ENCODE assay signal across 8 cellular contexts in genomic region chr15:41989573-41990242, GRCh38. TPM values are rescaled to one million over a fixed set of nuclear protein-coding genes. Genes with fewer than 3 reads are reported as not detected.
DNase-seq lines count a peak whose midpoint lies in the region; ATAC-seq and TF ChIP-seq lines count a peak whose summit lies in the region.
"Had no signal": no experiment of that assay in that cellular context is flagged by ENCODE, and none has a peak within 500 bp of the region (broad histone marks: within the 10 kb centered on the region; RNA-seq: fewer than 3 reads in every experiment).

No MANE protein-coding gene starts in this region.

- H4K5ac ChIP-seq in IMR-90 (ENCODE audit: low read depth, low read length), result no peak overlapping the region

- no peak for TF ChIP-seq POLR2A in IMR-90 (IDR thresholded peaks at IDR 0.05; ENCODE audit: low read depth, low read length)

- H2AK9ac ChIP-seq in IMR-90 (replicated peaks; ENCODE audit: low read depth, low read length, poor library complexity), result peak overlapping the region; percentile 53

- peaks cover 33% of the 10 kb centered on the region; the same call in 1 of the 2 replicates for H3K27me3 ChIP-seq in IMR-90 (ENCODE audit: control insufficient read depth, insufficient read depth, low read length)

- H3K9me1 ChIP-seq in IMR-90 (ENCODE audit: insufficient read depth, low read length), result no peaks in the 10 kb centered on the region

- H4K20me1 ChIP-seq in IMR-90 (ENCODE audit: insufficient read depth, low read length), result no peaks in the 10 kb centered on the region

- H3K56ac ChIP-seq in IMR-90 (ENCODE audit: extremely low read depth, insufficient read depth, low read length), result no peak overlapping the region

- CTCF ChIA-PET in IMR-90 (lab: Yijun Ruan, JAX), result interaction anchor here (0.7 to 1.2 kb wide), 5 partner anchors 9 to 73 kb away, joined by 3 to 4 read pairs (median 3); no protein-coding TSS in a partner anchor

- H2BK15ac ChIP-seq in IMR-90 (ENCODE audit: low read depth, low read length), result no peak overlapping the region

- no peak overlapping the region for H3K9ac ChIP-seq in IMR-90 (ENCODE audit: low read depth, low read length)

- ATAC-seq in IMR-90 (ENCODE audit: low read depth), result peak; percentile 100
- peak; percentile 95 for ATAC-seq in Right ventricle myocardium superior (ENCODE audit: poor library complexity)

- no peak overlapping the region for H2BK20ac ChIP-seq in IMR-90 (ENCODE audit: low read depth, low read length)

- no TSS peak for BruUV-seq in IMR-90 (replicated peaks; lab: Mats Ljungman, UMichigan)

- TF ChIP-seq CTCF in GM12872 (IDR thresholded peaks at IDR 0.05; ENCODE audit: insufficient read depth, low read depth, low read length), result peak; percentile 100
- peak; percentile 96 for TF ChIP-seq CTCF in IMR-90 (conservative IDR thresholded peaks at IDR 0.05; ENCODE audit: low read depth, low read length)

- H3K18ac ChIP-seq in IMR-90 (ENCODE audit: low read depth, low read length), result no peak overlapping the region

- no peak overlapping the region for H4K91ac ChIP-seq in IMR-90 (ENCODE audit: insufficient read depth, low read depth, low read length)

- no peak overlapping the region for H3K4me2 ChIP-seq in IMR-90 (ENCODE audit: low read depth, low read length)

- no peak overlapping the region for H2AK5ac ChIP-seq in IMR-90 (ENCODE audit: low read depth, low read length)

- whole genome bisulfite sequencing in IMR-90 (ENCODE audit: extremely low coverage in 2 of 2, insufficient read length in 1 of 2), 2 experiments, result 0% methylated on average over 4 of the region's 9 CpGs; no CpG with 5 or more reads in 1 of the 2 experiments

- H4K8ac ChIP-seq in IMR-90 (ENCODE audit: low read depth in 2 of 2, low read length in 2 of 2), result no peak overlapping the region

- no peak overlapping the region for H3K4me3 ChIP-seq in IMR-90 (ENCODE audit: insufficient read depth, low read depth, low read length)

- no peaks in the 10 kb centered on the region for H3K4me1 ChIP-seq in IMR-90 (ENCODE audit: control insufficient read depth, insufficient read depth, low read length)

- H3K23ac ChIP-seq in IMR-90 (ENCODE audit: low read depth, low read length), result no peak overlapping the region

- H3K9me3 ChIP-seq in IMR-90 (ENCODE audit: control insufficient read depth, insufficient read depth, low read length), result no peaks in the 10 kb centered on the region

- no peak overlapping the region for H3K4ac ChIP-seq in IMR-90 (ENCODE audit: low read depth, low read length)

- POLR2A ChIA-PET in IMR-90 (lab: Charles Lee; ENCODE audit: unreplicated experiment), result no interaction called here

- intact Hi-C loops in IMR-90 (cut with micrococcal nuclease) (loop anchor here (1.0 kb wide), 3 partner anchors 70 to 148 kb away; no protein-coding TSS in a partner anchor), Right ventricle myocardium superior (cut with DNase I) (loop anchor here (2.0 to 5.0 kb wide), 2 partner anchors 67 to 148 kb away; no protein-coding TSS in a partner anchor), posterior cingulate gyrus (cut with DNase I) (loop anchor here (2.0 to 5.0 kb wide), 2 partner anchors 69 to 148 kb away; no protein-coding TSS in a partner anchor)

- peak overlapping the region; percentile 67 for H2AFZ ChIP-seq in IMR-90 (replicated peaks; ENCODE audit: low read length, poor library complexity)

- no peak overlapping the region for H3K14ac ChIP-seq in IMR-90 (replicated peaks; ENCODE audit: low read depth, low read length)

- no peaks in the 10 kb centered on the region for H3K79me1 ChIP-seq in IMR-90 (ENCODE audit: low read depth in 1 of 2, low read length in 2 of 2)

- no peak overlapping the region for H2BK120ac ChIP-seq in IMR-90 (ENCODE audit: low read depth, low read length)

- TF ChIP-seq RAD21 in IMR-90 (IDR thresholded peaks at IDR 0.05; ENCODE audit: low read length), result peak; percentile 97

- in situ Hi-C loops in IMR-90 (cut with MboI; ENCODE audit: low sequenced_read_pairs), result no loop called here

- H3K36me3 ChIP-seq in IMR-90 (ENCODE audit: control insufficient read depth, insufficient read depth, low read length), result no peaks in the 10 kb centered on the region

- no peak overlapping the region for H2BK5ac ChIP-seq in IMR-90 (ENCODE audit: low read depth, low read length, poor library complexity, severe bottlenecking)

- DNase-seq in IMR-90 (peak; percentile 59), SKM-1 treated with dmso at 0.1 percent for 144 hours (lab: John Stamatoyannopoulos, UW; ENCODE audit: unreplicated experiment) (peak; percentile 16), Right ventricle myocardium superior (peak; percentile 89), posterior cingulate gyrus (peak; percentile 77 to 98 (median 90)), ureter (ENCODE audit: low spot score) (peak; percentile 90)
- peak; percentile 84 for DNase-seq in activated naive CD4-positive, alpha-beta T cell treated with anti-CD3 and anti-CD28 coated beads, Interleukin-2, amount 50 U/mL, for 16 hours

- H3K27ac ChIP-seq in IMR-90 (ENCODE audit: insufficient read depth, low read length), result no peak overlapping the region

- dilution Hi-C loops in IMR-90 (cut with HindIII; ENCODE audit: low sequenced_read_pairs, unreplicated experiment), result no loop called here

TF ChIP-seq in IMR-90, 13 proteins besides CTCF, POLR2A, EP300 and RAD21:
- TF ChIP-seq CEBPB (IDR thresholded peaks at IDR 0.05; ENCODE audit: low read depth, low read length) (no peak), BHLHE40 (IDR thresholded peaks at IDR 0.05; ENCODE audit: low read depth, low read length) (no peak), RFX5 (IDR thresholded peaks at IDR 0.05; ENCODE audit: low read depth, low read length) (no peak), CHD1 (IDR thresholded peaks at IDR 0.05; ENCODE audit: low read depth, low read length) (no peak), MXI1 (IDR thresholded peaks at IDR 0.05; ENCODE audit: borderline replicate concordance, low read depth, low read length) (no peak), RCOR1 (IDR thresholded peaks at IDR 0.05; ENCODE audit: insufficient replicate concordance, low read length) (no peak), SMC3 (IDR thresholded peaks at IDR 0.05; ENCODE audit: low read depth, low read length) (peak; percentile 89)

RNA-seq across cellular contexts. Expression of gene EHD4, which starts 17.4 kb away (rescaled TPM):
- 26.4 and 29.0 TPM in 2 replicates for total RNA-seq in IMR-90 (2012; rRNA removed)
- polyA plus RNA-seq in IMR-90 (2012; rRNA removed), result 21.0 and 21.1 TPM in 2 replicates
- 13.2 and 20.3 TPM in 2 replicates for polyA plus RNA-seq in IMR-90 (2012; cell fraction: cytosol; rRNA removed)
- 10.2 and 11.2 TPM in 2 replicates for polyA plus RNA-seq in IMR-90 (2012; cell fraction: nucleus; rRNA removed; ENCODE audit: low replicate concordance)
- 47.2 TPM for total RNA-seq in Right ventricle myocardium superior
- 64.1 TPM for total RNA-seq in ureter

RNA-seq across cellular contexts. Expression of gene PLA2G4E, which starts 31.1 kb away (rescaled TPM):
- total RNA-seq in IMR-90 (2012; rRNA removed) (not detected in 2 replicates), Right ventricle myocardium superior (not detected), ureter (0.34 TPM)
- not detected in 2 replicates for polyA plus RNA-seq in IMR-90 (2012; rRNA removed)
- polyA plus RNA-seq in IMR-90 (2012; cell fraction: cytosol; rRNA removed), result not detected in 2 replicates
- polyA plus RNA-seq in IMR-90 (2012; cell fraction: nucleus; rRNA removed; ENCODE audit: low replicate concordance), result not detected in 2 replicates
- total RNA-seq: mononuclear cell had no signal

Comparison
In these comparisons a context has a peak if more than half of its experiments do, and no peak if none do; other contexts are left out.
1. DNase-seq: peak in every context shown above with its lines; median percentile 90 in posterior cingulate gyrus; 90 in ureter; 89 in Right ventricle myocardium superior; 84 in activated naive CD4-positive, alpha-beta T cell treated with anti-CD3 and anti-CD28 coated beads, Interleukin-2, amount 50 U/mL, for 16 hours; 59 in IMR-90; 16 in SKM-1 treated with dmso at 0.1 percent for 144 hours.